In the genomic region with DNA sequence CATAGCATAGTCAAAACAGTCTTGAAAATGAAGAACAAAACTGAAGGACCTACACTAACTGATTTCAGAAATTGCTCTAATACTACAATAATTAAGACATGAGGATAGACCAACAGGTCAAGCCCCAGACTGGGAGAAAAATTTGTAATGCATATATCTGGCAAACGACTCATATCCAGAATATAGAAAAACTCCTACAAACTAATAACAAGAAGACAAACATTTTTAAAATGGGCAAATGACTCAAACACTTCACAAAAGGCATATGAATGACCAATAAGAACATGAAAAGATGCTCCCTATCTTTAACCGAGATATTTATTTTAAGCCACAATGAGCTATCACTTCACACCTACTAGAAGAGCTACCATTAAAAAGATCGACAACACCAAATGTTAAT, we compare ENCODE assay signal across 16 cellular contexts. TPM values are rescaled to one million over a fixed set of nuclear protein-coding genes. Genes with fewer than 3 reads are reported as not detected.
DNase-seq lines count a peak whose midpoint lies in the region; ATAC-seq, FAIRE-seq and TF ChIP-seq lines count a peak whose summit lies in the region.
"Had no signal": no experiment of that assay in that cellular context is flagged by ENCODE, and none has a peak within 500 bp of the region (broad histone marks: within the 10 kb centered on the region; RNA-seq: fewer than 3 reads in every experiment).

No MANE protein-coding gene starts in this region.

- FAIRE-seq in GM19239 (lab: Jason Lieb, UNC): no peak
- no peak for FAIRE-seq in H54 (lab: Jason Lieb, UNC)
- FAIRE-seq: D721Med had no signal

- no peak for TF ChIP-seq POLR2A in H54 (IDR thresholded peaks at IDR 0.05; ENCODE audit: low read depth, low read length)

- intact Hi-C loops in CD8-positive, alpha-beta T cell (cut with DNase I, micrococcal nuclease): no loop called here

- no peak for DNase-seq in CD8-positive, alpha-beta T cell
- DNase-seq in GM19239 (ENCODE audit: insufficient read length, low spot score) (no peak), H54 (ENCODE audit: insufficient read length, low spot score) (no peak)
- no peak for DNase-seq in activated CD4-positive, CD25-positive, alpha-beta regulatory T cell (lab: John Stamatoyannopoulos, UW)
- no peak for DNase-seq in activated CD4-positive, alpha-beta T cell treated with anti-CD3 and anti-CD28 coated beads, Interleukin-2, amount 50 U/mL, for 4 hours
- DNase-seq: activated CD8-positive, alpha-beta memory T cell treated with anti-CD3 and anti-CD28 coated beads, Interleukin-2, amount 10 ng/mL, durations not matched to agents 7 days and 5 days; NCI-H1105; NCI-H526; stimulated activated CD4-positive, alpha-beta T cell treated with anti-CD3 and anti-CD28 coated beads, Interleukin-12 subunit alpha, Interleukin-12 subunit beta, amount 100 ng/mL, for 4 hours; T1000 had no signal

- no peak overlapping the region for H3K4me3 ChIP-seq in CD8-positive, alpha-beta T cell (ENCODE audit: low read depth, low read length)
- H3K4me3 ChIP-seq: HAP-1 had no signal

- H3K27me3 ChIP-seq in CD8-positive, alpha-beta T cell (ENCODE audit: insufficient read depth, low read length): no peaks in the 10 kb centered on the region

- H3K27ac Mint-ChIP-seq in CD8-positive, alpha-beta T cell: peak overlapping the region; percentile 12
- H3K27ac Mint-ChIP-seq: activated CD8-positive, alpha-beta memory T cell treated with anti-CD3 and anti-CD28 coated beads, Interleukin-2, amount 10 ng/mL, durations not matched to agents 7 days and 5 days; dendritic cell treated with granulocyte-macrophage colony-stimulating factor and Interleukin-4, amounts not matched to agents 40 ng/mL and 50 ng/mL, for 4 days had no signal

- no peaks in the 10 kb centered on the region for H3K4me1 ChIP-seq in CD8-positive, alpha-beta T cell (ENCODE audit: insufficient read depth, low read length)

- H3K4me3 Mint-ChIP-seq in CD8-positive, alpha-beta T cell: no peak overlapping the region
- H3K4me3 Mint-ChIP-seq: activated CD8-positive, alpha-beta memory T cell treated with anti-CD3 and anti-CD28 coated beads, Interleukin-2, amount 10 ng/mL, durations not matched to agents 7 days and 5 days; dendritic cell treated with granulocyte-macrophage colony-stimulating factor and Interleukin-4, amounts not matched to agents 40 ng/mL and 50 ng/mL, for 4 days had no signal

- no peaks in the 10 kb centered on the region for H3K27me3 Mint-ChIP-seq in CD8-positive, alpha-beta T cell (ENCODE audit: low read depth)
- H3K27me3 Mint-ChIP-seq: activated CD8-positive, alpha-beta memory T cell treated with anti-CD3 and anti-CD28 coated beads, Interleukin-2, amount 10 ng/mL, durations not matched to agents 7 days and 5 days; dendritic cell treated with granulocyte-macrophage colony-stimulating factor and Interleukin-4, amounts not matched to agents 40 ng/mL and 50 ng/mL, for 4 days had no signal

- H3K27ac ChIP-seq in CD8-positive, alpha-beta T cell (ENCODE audit: low read depth, low read length): no peak overlapping the region

- peaks cover 39% of the 10 kb centered on the region for H3K4me1 Mint-ChIP-seq in CD8-positive, alpha-beta T cell (ENCODE audit: low read depth)

- no peak for ATAC-seq in CD8-positive, alpha-beta T cell
- peak; percentile 66 for ATAC-seq in GM18873 (IDR thresholded peaks at IDR 0.05; ENCODE audit: low FRiP score, unreplicated experiment)
- ATAC-seq in GM21825 (IDR thresholded peaks at IDR 0.05; ENCODE audit: unreplicated experiment): peak; percentile 52
- ATAC-seq in HG03280 (IDR thresholded peaks at IDR 0.05; ENCODE audit: unreplicated experiment): peak; percentile 50
- ATAC-seq: activated CD8-positive, alpha-beta memory T cell treated with anti-CD3 and anti-CD28 coated beads, Interleukin-2, amount 10 ng/mL, durations not matched to agents 7 days and 5 days had no signal

- TF ChIP-seq CTCF in CD8-positive, alpha-beta T cell (IDR thresholded peaks at IDR 0.05): no peak

- no peaks in the 10 kb centered on the region for H3K9me3 Mint-ChIP-seq in CD8-positive, alpha-beta T cell
- H3K9me3 Mint-ChIP-seq: dendritic cell treated with granulocyte-macrophage colony-stimulating factor and Interleukin-4, amounts not matched to agents 40 ng/mL and 50 ng/mL, for 4 days had no signal

- CTCF ChIA-PET in CD8-positive, alpha-beta T cell (lab: Charles Lee): interaction anchor here (0.7 kb wide), 1 partner anchor 9 kb away, joined by 3 read pairs; no protein-coding TSS in a partner anchor

- H3K36me3 ChIP-seq in CD8-positive, alpha-beta T cell (ENCODE audit: insufficient read depth, low read length): no peaks in the 10 kb centered on the region
- H3K36me3 ChIP-seq: HAP-1 had no signal

- no peaks in the 10 kb centered on the region for H3K9me3 ChIP-seq in CD8-positive, alpha-beta T cell (ENCODE audit: low read length)
- H3K9me3 ChIP-seq: HAP-1 had no signal

- POLR2A ChIA-PET in CD8-positive, alpha-beta T cell (lab: Charles Lee): interaction anchor here (1.2 to 1.7 kb wide), 2 partner anchors 13 to 41 kb away, joined by 4 read pairs; no protein-coding TSS in a partner anchor

- peaks cover 11% of the 10 kb centered on the region for H3K36me3 Mint-ChIP-seq in CD8-positive, alpha-beta T cell

RNA-seq across cellular contexts. Expression of gene TGFBRAP1, which starts 14.2 kb away (rescaled TPM):
- 10 to 100 TPM; 16.1 to 16.3 TPM for total RNA-seq in CD8-positive, alpha-beta T cell

RNA-seq across cellular contexts. Expression of gene C2orf49, which starts 22.0 kb away (rescaled TPM):
- total RNA-seq in CD8-positive, alpha-beta T cell: 10 to 100 TPM; 27.8 to 28.9 TPM
